18 cellular contexts compared by ENCODE assay signal in the genomic region with DNA sequence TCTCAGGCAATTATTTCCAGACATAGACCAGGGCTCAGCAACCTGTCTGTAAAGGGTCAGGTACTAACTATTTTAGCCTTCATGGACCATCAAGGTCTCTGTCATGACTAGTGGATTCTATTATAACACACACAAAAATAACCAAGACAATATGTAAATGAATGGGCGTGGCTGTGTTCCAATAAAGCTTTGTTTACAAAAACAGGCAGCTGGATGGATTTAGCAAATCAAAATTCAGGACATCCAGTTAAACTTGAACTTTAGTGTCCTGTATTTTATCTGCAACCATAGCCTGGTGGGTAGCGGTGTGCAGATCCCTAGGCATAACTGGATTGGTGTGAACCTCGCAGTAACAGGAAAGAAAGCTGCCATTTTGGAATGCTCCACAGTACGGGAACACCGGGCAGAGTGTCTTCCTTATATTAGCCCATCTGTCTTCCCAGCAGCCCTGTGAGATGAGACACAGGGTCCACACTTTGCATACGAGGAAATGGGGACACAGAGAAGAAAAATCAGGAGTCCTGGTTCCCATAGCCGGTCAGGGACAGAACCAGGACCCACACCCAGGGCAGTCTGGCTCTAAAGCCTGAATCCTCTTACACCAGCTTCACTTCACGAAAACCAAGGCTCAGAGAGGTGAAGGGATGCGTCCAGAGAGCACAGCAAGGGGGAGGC. TPM values are rescaled to one million over a fixed set of nuclear protein-coding genes. Genes with fewer than 3 reads are reported as not detected.
A peak's percentile ranks its signal among the peaks of the same experiment; 100 is the strongest.
DNase-seq lines count a peak whose midpoint lies in the region; ATAC-seq and TF ChIP-seq lines count a peak whose summit lies in the region.
"Had no signal": no experiment of that assay in that cellular context is flagged by ENCODE, and none has a peak within 500 bp of the region (broad histone marks: within the 10 kb centered on the region; RNA-seq: fewer than 3 reads in every experiment).

No MANE protein-coding gene starts in this region.

- H2BK12ac ChIP-seq in neuronal stem cell (ENCODE audit: low read length): no peak overlapping the region

- no peaks in the 10 kb centered on the region for H3K27me3 Mint-ChIP-seq in T-helper 17 cell
- H3K27me3 Mint-ChIP-seq: CD4-positive, alpha-beta T cell had no signal

- TF ChIP-seq CTCF in mammary epithelial cell (conservative IDR thresholded peaks at IDR 0.05 in 1 of 2, IDR thresholded peaks at IDR 0.05 in 1 of 2; ENCODE audit: extremely low read depth in 1 of 2, insufficient read depth in 1 of 2, low read depth in 1 of 2, low read length in 2 of 2) (no peak), breast epithelium (IDR thresholded peaks at IDR 0.05) (no peak)

- no peak overlapping the region for H4K8ac ChIP-seq in neuronal stem cell (ENCODE audit: low read depth, low read length)

- H3K14ac ChIP-seq in neuronal stem cell (ENCODE audit: low read length): no peak overlapping the region

- no peak for ATAC-seq in T-helper 17 cell
- ATAC-seq in HG03432 (IDR thresholded peaks at IDR 0.05; ENCODE audit: unreplicated experiment): no peak
- no peak for ATAC-seq in HG03175 (IDR thresholded peaks at IDR 0.05; ENCODE audit: unreplicated experiment)
- ATAC-seq: GM12878 had no signal

- H2BK5ac ChIP-seq in neuronal stem cell (ENCODE audit: low read length): no peak overlapping the region

- CTCF ChIA-PET in mammary epithelial cell (lab: Charles Lee; ENCODE audit: low non-redundant PET): no interaction called here

- TSS peak; percentile 56 for BruUV-seq in mammary epithelial cell (replicated peaks; lab: Mats Ljungman, UMichigan)

- H3K18ac ChIP-seq in neuronal stem cell (ENCODE audit: low read length): no peak overlapping the region

- peak overlapping the region; percentile 1 for H3K4me3 Mint-ChIP-seq in T-helper 17 cell
- H3K4me3 Mint-ChIP-seq: CD4-positive, alpha-beta T cell had no signal

- in situ Hi-C loops in mammary epithelial cell (cut with MboI; ENCODE audit: low sequenced_read_pairs in 2 of 2): no loop called here

- no peak for TF ChIP-seq POLR2A in breast epithelium (IDR thresholded peaks at IDR 0.05)

- H3K9ac ChIP-seq in mammary epithelial cell (ENCODE audit: insufficient read depth, low read length) (no peak overlapping the region), neuronal stem cell (ENCODE audit: low read depth, low read length, poor library complexity) (peak overlapping the region; percentile 10)
- H3K9ac ChIP-seq: KMS-11 had no signal

- H3K36me3 Mint-ChIP-seq in T-helper 17 cell (ENCODE audit: low read depth): no peaks in the 10 kb centered on the region

- no peak overlapping the region for H4K91ac ChIP-seq in neuronal stem cell (ENCODE audit: low read depth, low read length, poor library complexity)

- no peaks in the 10 kb centered on the region for H3K79me2 ChIP-seq in mammary epithelial cell (ENCODE audit: insufficient read depth, low read length)

- H3K4me1 Mint-ChIP-seq in T-helper 17 cell: peaks cover 21% of the 10 kb centered on the region

- H3K4ac ChIP-seq in neuronal stem cell (ENCODE audit: low read length): no peak overlapping the region

- peaks cover 52% of the 10 kb centered on the region for H3K4me1 ChIP-seq in mammary epithelial cell (ENCODE audit: insufficient read depth, low read length)
- H3K4me1 ChIP-seq in breast epithelium: peaks cover 0 to 6% of the 10 kb centered on the region in 2 donors
- peaks cover 23 to 29% of the 10 kb centered on the region in 2 donors for H3K4me1 ChIP-seq in neuronal stem cell (ENCODE audit: control insufficient read depth in 2 of 2, insufficient read depth in 1 of 2, low read depth in 1 of 2, low read length in 2 of 2)

- dilution Hi-C loops in mammary epithelial cell (cut with HindIII; ENCODE audit: low sequenced_read_pairs): no loop called here

- H3K9me3 ChIP-seq in mammary epithelial cell (replicated peaks; ENCODE audit: insufficient read depth, low read length): no peaks in the 10 kb centered on the region
- H3K9me3 ChIP-seq in breast epithelium: no peaks in the 10 kb centered on the region
- H3K9me3 ChIP-seq in T-helper 17 cell (ENCODE audit: control insufficient read depth, low read length, poor library complexity, severe bottlenecking): no peaks in the 10 kb centered on the region
- H3K9me3 ChIP-seq in neuronal stem cell (replicated peaks in 1 of 2; ENCODE audit: control insufficient read depth in 2 of 2, insufficient read depth in 1 of 2, low read depth in 1 of 2, low read length in 2 of 2): no peaks in the 10 kb centered on the region

- no peak overlapping the region for H3K23ac ChIP-seq in neuronal stem cell (ENCODE audit: low read depth, low read length, poor library complexity)

- H3K27ac ChIP-seq in mammary epithelial cell (ENCODE audit: insufficient read depth, low read depth, low read length) (no peak overlapping the region), breast epithelium (no peak overlapping the region), neuronal stem cell (replicated peaks; ENCODE audit: low read length) (no peak overlapping the region)
- H3K27ac ChIP-seq: KMS-11 had no signal

- no peak overlapping the region for H3K4me3 ChIP-seq in mammary epithelial cell (replicated peaks in 1 of 3; ENCODE audit: insufficient read depth in 1 of 3, low read depth in 2 of 3, low read length in 3 of 3)
- H3K4me3 ChIP-seq in breast epithelium: no peak overlapping the region
- H3K4me3 ChIP-seq in neuronal stem cell (ENCODE audit: low read length in 2 of 2): no peak overlapping the region
- H3K4me3 ChIP-seq: GM12878 had no signal

- no peak overlapping the region for H3K27ac Mint-ChIP-seq in T-helper 17 cell
- H3K27ac Mint-ChIP-seq: CD4-positive, alpha-beta T cell had no signal

- H3K36me3 ChIP-seq in mammary epithelial cell (ENCODE audit: insufficient read depth, low read length) (no peaks in the 10 kb centered on the region), breast epithelium (no peaks in the 10 kb centered on the region), neuronal stem cell (replicated peaks in 1 of 2; ENCODE audit: control insufficient read depth in 2 of 2, insufficient read depth in 2 of 2, low read length in 2 of 2) (no peaks in the 10 kb centered on the region)

- no peaks in the 10 kb centered on the region for H3K79me1 ChIP-seq in neuronal stem cell (ENCODE audit: low read depth, low read length)

- intact Hi-C loops in mammary epithelial cell (cut with micrococcal nuclease): no loop called here
- intact Hi-C loops in breast epithelium (cut with DNase I; ENCODE audit: low total_unique reads): no loop called here

- H3K4me2 ChIP-seq in mammary epithelial cell (ENCODE audit: insufficient read depth, low read depth, low read length) (no peak overlapping the region), neuronal stem cell (ENCODE audit: insufficient read depth, low read length, poor library complexity, severe bottlenecking) (no peak overlapping the region)
- H3K4me2 ChIP-seq: KMS-11 had no signal

- peak overlapping the region; percentile 10 for H2BK15ac ChIP-seq in neuronal stem cell (ENCODE audit: low read length)

- no peaks in the 10 kb centered on the region for H4K20me1 ChIP-seq in mammary epithelial cell (ENCODE audit: insufficient read depth, low read length)

- no peak for DNase-seq in mammary epithelial cell
- DNase-seq in breast epithelium (ENCODE audit: low spot score in 2 of 2): no peak
- no peak for DNase-seq in T-helper 17 cell
- DNase-seq in neuronal stem cell (ENCODE audit: low spot score): no peak
- DNase-seq: CD4-positive, alpha-beta T cell; HCEC 1CT; NCI-H1417; NCI-H187; NCI-H2107; NCI-H2227 treated with DMSO at 0.1 percent for 48 hours; NCI-H510A treated with DMSO at 0.1 percent for 48 hours; NCI-H774; Right ventricle myocardium superior had no signal

- H2AFZ ChIP-seq in mammary epithelial cell (ENCODE audit: low read depth, low read length) (no peak overlapping the region), neuronal stem cell (ENCODE audit: low read length) (peak overlapping the region; percentile 2)

- WGBS in mammary epithelial cell (ENCODE audit: low coverage, missing lambda C conversion rate): 95% methylated on average over 9 of the region's 9 CpGs
- WGBS in neuronal stem cell (ENCODE audit: extremely low coverage in 2 of 2, insufficient read length in 2 of 2, insufficient replicate concordance in 1 of 2), 2 donors: no CpG with 5 or more reads among the region's 9 CpGs

- H3K27me3 ChIP-seq in mammary epithelial cell (ENCODE audit: insufficient read depth, low read length) (no peaks in the 10 kb centered on the region), breast epithelium (no peaks in the 10 kb centered on the region), neuronal stem cell (ENCODE audit: control insufficient read depth in 3 of 3, insufficient read depth in 3 of 3, low read depth in 1 of 3, low read length in 3 of 3) (no peaks in the 10 kb centered on the region)

- peak overlapping the region; percentile 66 for H2AK5ac ChIP-seq in neuronal stem cell (ENCODE audit: low read depth, low read length)

- no peak overlapping the region for H2BK120ac ChIP-seq in neuronal stem cell (ENCODE audit: low read depth, low read length)

RNA-seq across cellular contexts. Expression of a gene that starts 15.6 kb away (rescaled TPM):
- total RNA-seq in mammary epithelial cell (10 to 100 TPM; 31.2 to 35.8 TPM), breast epithelium (1 to 10 TPM; 1.4 to 9.5 (median 1.6) TPM), T-helper 17 cell (1 to 10 TPM; 1.8 to 5.3 TPM)
- 7.8 TPM for polyA plus RNA-seq in mammary epithelial cell
- polyA minus RNA-seq in mammary epithelial cell: 12.0 TPM
- 1.4 TPM for polyA plus RNA-seq in neuronal stem cell (2013, experiment 1 of 2)
- polyA plus RNA-seq in neuronal stem cell (2013, experiment 2 of 2): 1.4 TPM

RNA-seq across cellular contexts. Expression of a gene that starts 35.7 kb away (rescaled TPM):
- total RNA-seq in mammary epithelial cell (not detected), breast epithelium (1 to 10 TPM; 1.3 to 2.5 (median 1.3) TPM), T-helper 17 cell (10 to 100 TPM; 29.1 to 35.2 TPM)
- polyA plus RNA-seq in mammary epithelial cell: not detected
- polyA minus RNA-seq in mammary epithelial cell: not detected
- polyA plus RNA-seq in neuronal stem cell (2013, experiment 1 of 2): 0.01 TPM
- 0.04 TPM for polyA plus RNA-seq in neuronal stem cell (2013, experiment 2 of 2)
- polyA plus RNA-seq: BJ had no signal

RNA-seq across cellular contexts. Expression of a gene that starts 58.4 kb away (rescaled TPM):
- total RNA-seq in mammary epithelial cell (1 to 10 TPM; 8.7 to 9.7 TPM), breast epithelium (10 to 100 TPM; 15.5 to 26.6 (median 20.6) TPM), T-helper 17 cell (10 to 100 TPM; 10.6 to 12.4 TPM)
- 6.3 TPM for polyA plus RNA-seq in mammary epithelial cell
- polyA minus RNA-seq in mammary epithelial cell: 9.4 TPM
- 13.2 TPM for polyA plus RNA-seq in neuronal stem cell (2013, experiment 1 of 2)
- 14.0 TPM for polyA plus RNA-seq in neuronal stem cell (2013, experiment 2 of 2)

Comparison
In these comparisons a context has a peak if more than half of its experiments do, and no peak if none do; other contexts are left out.
1. RNA of a gene that starts 35.7 kb away (total RNA-seq): 29.1 to 35.2 TPM in T-helper 17 cell; 1.3 to 2.5 TPM in breast epithelium and not detected in mammary epithelial cell; every median in the first group is over 4 times any median in the second.